11 cellular contexts compared by ENCODE assay signal in genomic region chr13:101115762-101116161, GRCh38.
A peak's percentile ranks its signal among the peaks of the same experiment; 100 is the strongest.
DNase-seq lines count a peak whose midpoint lies in the region; ATAC-seq and TF ChIP-seq lines count a peak whose summit lies in the region.
"Had no signal": no experiment of that assay in that cellular context is flagged by ENCODE, and none has a peak within 500 bp of the region (broad histone marks: within the 10 kb centered on the region; RNA-seq: fewer than 3 reads in every experiment).

No MANE protein-coding gene starts in this region.

- H3K79me2 ChIP-seq in H9 (ENCODE audit: insufficient read depth, low read length), result no peaks in the 10 kb centered on the region

- H3K9ac ChIP-seq in H9 (ENCODE audit: extremely low read depth, insufficient read length, low read length), result no peak overlapping the region

- no peaks in the 10 kb centered on the region for H3K79me1 ChIP-seq in H9 (ENCODE audit: insufficient read depth, low read depth, low read length, poor library complexity, severe bottlenecking)

- DNase-seq in H9 (peak; percentile 36), RWPE2 (ENCODE audit: low spot score) (no peak), fibroblast of mammary gland (ENCODE audit: low read depth) (peak; percentile 10), osteocyte (ENCODE audit: extremely low spot score, unreplicated experiment) (no peak), SHP77 treated with DMSO at 0.1 percent for 48 hours (lab: John Stamatoyannopoulos, UW) (no peak), posterior cingulate gyrus (no peak)
- DNase-seq in activated CD8-positive, alpha-beta memory T cell treated with anti-CD3 and anti-CD28 coated beads for 24 hours, result no peak
- DNase-seq: amygdala, NCI-H1694 treated with DMSO at 0.1 percent for 48 hours had no signal

- H3K9me3 Mint-ChIP-seq in H9, result peaks cover 0 to 6% of the 10 kb centered on the region in 2 experiments; a peak in 4 of 5 replicates
- peaks cover 6% of the 10 kb centered on the region for H3K9me3 Mint-ChIP-seq in osteocyte (ENCODE audit: unreplicated experiment)

- intact Hi-C loops in posterior cingulate gyrus (cut with DNase I), result no loop called here

- H3K4ac ChIP-seq in H9 (ENCODE audit: low read depth, low read length), result no peak overlapping the region

- no peak overlapping the region for H3K4me3 ChIP-seq in RWPE2 (ENCODE audit: severe bottlenecking)
- H3K4me3 ChIP-seq in fibroblast of mammary gland (ENCODE audit: control insufficient read depth, low read depth, low read length), result no peak overlapping the region
- H3K4me3 ChIP-seq: SJSA1 had no signal

- no peak overlapping the region for H2AK5ac ChIP-seq in H9 (ENCODE audit: insufficient read length, low read length)

- no peak overlapping the region for H3K18ac ChIP-seq in H9 (ENCODE audit: insufficient read length, low read depth, low read length)

- no peak overlapping the region for H2BK12ac ChIP-seq in H9 (ENCODE audit: insufficient read length, low read depth, low read length)

- no peak overlapping the region for H3K4me2 ChIP-seq in H9 (ENCODE audit: insufficient read depth, insufficient read length, low read length)

- no peak overlapping the region for H3T11ph ChIP-seq in H9 (ENCODE audit: low read length)

- no peak overlapping the region for H2BK15ac ChIP-seq in H9 (ENCODE audit: low read depth, low read length)

- no peak overlapping the region for H4K5ac ChIP-seq in H9 (ENCODE audit: insufficient read length, low read depth, low read length)

- H2BK120ac ChIP-seq in H9 (ENCODE audit: low read depth, low read length, poor library complexity, severe bottlenecking), result no peak overlapping the region

- H3K23ac ChIP-seq in H9 (ENCODE audit: insufficient read length, low read depth, low read length), result no peak overlapping the region

- peaks cover 0 to 6% (median 3%) of the 10 kb centered on the region in 3 experiments; a peak in 2 of 7 replicates for H3K36me3 Mint-ChIP-seq in H9 (ENCODE audit: insufficient read depth in 1 of 3, low read depth in 3 of 3)
- peaks cover 19% of the 10 kb centered on the region for H3K36me3 Mint-ChIP-seq in osteocyte (ENCODE audit: unreplicated experiment)

- no peak overlapping the region for H3K4me3 Mint-ChIP-seq in H9
- peak overlapping the region; percentile 5 for H3K4me3 Mint-ChIP-seq in osteocyte (ENCODE audit: unreplicated experiment)

- H3K23me2 ChIP-seq in H9 (ENCODE audit: insufficient read length, low read depth, low read length, poor library complexity, severe bottlenecking), result no peaks in the 10 kb centered on the region

- H3K36me3 ChIP-seq in RWPE2 (ENCODE audit: low read depth), result no peaks in the 10 kb centered on the region
- H3K36me3 ChIP-seq: SJSA1 had no signal

- peak; percentile 57 for TF ChIP-seq CTCF in H9 (conservative IDR thresholded peaks at IDR 0.05)
- peak; percentile 20 for TF ChIP-seq CTCF in RWPE2 (IDR thresholded peaks at IDR 0.05; ENCODE audit: poor library complexity, severe bottlenecking)
- peak; percentile 25 for TF ChIP-seq CTCF in fibroblast of mammary gland (conservative IDR thresholded peaks at IDR 0.05; ENCODE audit: control insufficient read depth, insufficient read depth, low read depth, low read length)
- peak; percentile 69 for TF ChIP-seq CTCF in osteocyte (IDR thresholded peaks at IDR 0.05)

- H2AFZ ChIP-seq in H9 (ENCODE audit: low read length), result no peak overlapping the region

- H4K91ac ChIP-seq in H9 (ENCODE audit: insufficient read length, low read depth, low read length), result no peak overlapping the region

- H3K27me3 ChIP-seq in H9 (ENCODE audit: insufficient read depth, low read length) (no peaks in the 10 kb centered on the region), RWPE2 (ENCODE audit: insufficient read depth, poor library complexity, severe bottlenecking) (no peaks in the 10 kb centered on the region)
- H3K27me3 ChIP-seq: SJSA1 had no signal

- H3K14ac ChIP-seq in H9 (ENCODE audit: insufficient read depth, low read length), result no peak overlapping the region

- no peak overlapping the region for H3K56ac ChIP-seq in H9 (ENCODE audit: insufficient read length, low read depth, low read length)

- H3K27me3 Mint-ChIP-seq in H9 (ENCODE audit: low read depth) (no peaks in the 10 kb centered on the region), osteocyte (ENCODE audit: unreplicated experiment) (no peaks in the 10 kb centered on the region)

- H3K27ac ChIP-seq in H9 (ENCODE audit: insufficient read length, low read depth, low read length) (no peak overlapping the region), RWPE2 (ENCODE audit: poor library complexity, severe bottlenecking) (no peak overlapping the region)
- H3K27ac ChIP-seq: SJSA1 had no signal

- H2BK20ac ChIP-seq in H9 (ENCODE audit: low read depth, low read length, poor library complexity, severe bottlenecking), result no peak overlapping the region

- H3K27ac Mint-ChIP-seq in H9, result peak overlapping the region in 2 of 3 experiments; percentile 56 to 91; a peak in 4 of 7 replicates
- H3K27ac Mint-ChIP-seq in osteocyte (ENCODE audit: unreplicated experiment), result peak overlapping the region; percentile 71

- peak; percentile 41; the same call in 1 of the 3 replicates for ATAC-seq in RWPE2 (ENCODE audit: low read depth)
- ATAC-seq in GM19351 (IDR thresholded peaks at IDR 0.05; ENCODE audit: unreplicated experiment), result no peak

- no peaks in the 10 kb centered on the region for H4K20me1 ChIP-seq in H9 (ENCODE audit: control insufficient read depth, insufficient read depth, insufficient read length)

- no peak overlapping the region for H4K8ac ChIP-seq in H9 (replicated peaks; ENCODE audit: insufficient read length, low read depth, low read length)

- H3K4me1 Mint-ChIP-seq in H9 (peaks cover 66 to 72% of the 10 kb centered on the region in 2 experiments), osteocyte (ENCODE audit: unreplicated experiment) (peaks cover 65% of the 10 kb centered on the region)

- H3K9me3 ChIP-seq in H9 (ENCODE audit: control insufficient read depth, low read depth, low read length) (no peaks in the 10 kb centered on the region), RWPE2 (ENCODE audit: severe bottlenecking) (no peaks in the 10 kb centered on the region)
- H3K9me3 ChIP-seq: SJSA1 had no signal

- H2BK5ac ChIP-seq in H9 (ENCODE audit: insufficient read length, low read length), result no peak overlapping the region

- H3K4me1 ChIP-seq in H9 (ENCODE audit: insufficient read depth, low read length), result peaks cover 9% of the 10 kb centered on the region; the same call in 1 of the 2 replicates
- H3K4me1 ChIP-seq in RWPE2 (ENCODE audit: insufficient read depth, poor library complexity, severe bottlenecking), result no peaks in the 10 kb centered on the region
- H3K4me1 ChIP-seq: SJSA1 had no signal

Comparison
In these comparisons a context has a peak if more than half of its experiments do, and no peak if none do; other contexts are left out.
1. DNase-seq: peak in H9 (single experiment) and fibroblast of mammary gland (single experiment); none in RWPE2 (single experiment), osteocyte (single experiment), SHP77 treated with DMSO at 0.1 percent for 48 hours (single experiment), posterior cingulate gyrus (0 of 10) and activated CD8-positive, alpha-beta memory T cell treated with anti-CD3 and anti-CD28 coated beads for 24 hours (single experiment).
2. Peak in every context shown above with its lines, with median percentiles within 50 percentile points of each other: CTCF ChIP-seq.